Comparison of ENCODE assay signal across 1 cellular context in genomic region chr6:28673800-28674671, GRCh38.
TF ChIP-seq lines count a peak whose summit lies in the region.

No MANE protein-coding gene starts in this region.

TF ChIP-seq in HepG2, 621 proteins besides CTCF, POLR2A, EP300 and RAD21 (continued from another document and continues in another):
- TF ChIP-seq, protein P1, sequence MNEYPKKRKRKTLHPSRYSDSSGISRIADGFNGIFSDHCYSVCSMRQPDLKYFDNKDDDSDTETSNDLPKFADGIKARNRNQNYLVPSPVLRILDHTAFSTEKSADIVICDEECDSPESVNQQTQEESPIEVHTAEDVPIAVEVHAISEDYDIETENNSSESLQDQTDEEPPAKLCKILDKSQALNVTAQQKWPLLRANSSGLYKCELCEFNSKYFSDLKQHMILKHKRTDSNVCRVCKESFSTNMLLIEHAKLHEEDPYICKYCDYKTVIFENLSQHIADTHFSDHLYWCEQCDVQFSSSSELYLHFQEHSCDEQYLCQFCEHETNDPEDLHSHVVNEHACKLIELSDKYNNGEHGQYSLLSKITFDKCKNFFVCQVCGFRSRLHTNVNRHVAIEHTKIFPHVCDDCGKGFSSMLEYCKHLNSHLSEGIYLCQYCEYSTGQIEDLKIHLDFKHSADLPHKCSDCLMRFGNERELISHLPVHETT (CRISPR knock-in tag; conservative IDR thresholded peaks at IDR 0.05) = no peak
- TF ChIP-seq ZBTB34 (CRISPR knock-in tag; IDR thresholded peaks at IDR 0.05) (no peak), DNMT1 (CRISPR knock-in tag; IDR thresholded peaks at IDR 0.05) (no peak), BORCS8-MEF2B (CRISPR knock-in tag; IDR thresholded peaks at IDR 0.05) (0 out of 2 replicates have a peak, but pooled peaks have one; percentile 43), ZNF768 (CRISPR knock-in tag; IDR thresholded peaks at IDR 0.05) (no peak), CCAR2 (optimal IDR thresholded peaks at IDR 0.05; ENCODE audit: low read depth, low read length) (no peak), ZNF543 (CRISPR knock-in tag; IDR thresholded peaks at IDR 0.05) (no peak), SMAD9 (CRISPR knock-in tag; IDR thresholded peaks at IDR 0.05) (no peak), LBX2 (CRISPR knock-in tag; IDR thresholded peaks at IDR 0.05; ENCODE audit: borderline replicate concordance) (no peak), RBFOX2 (IDR thresholded peaks at IDR 0.05; ENCODE audit: low read depth, low read length) (no peak), FIP1L1 (IDR thresholded peaks at IDR 0.05; ENCODE audit: borderline replicate concordance, insufficient read depth, low read depth, low read length) (no peak), ZNF20 (CRISPR knock-in tag; IDR thresholded peaks at IDR 0.05) (no peak), ZNF468 (CRISPR knock-in tag; IDR thresholded peaks at IDR 0.05) (no peak), SRSF1 (optimal IDR thresholded peaks at IDR 0.05; ENCODE audit: low read depth, low read length) (no peak), ZNF18 (CRISPR knock-in tag; IDR thresholded peaks at IDR 0.05; ENCODE audit: insufficient replicate concordance) (peak; percentile 49), POLR2G (IDR thresholded peaks at IDR 0.05; ENCODE audit: low read depth, low read length) (no peak), USF2 (IDR thresholded peaks at IDR 0.05; ENCODE audit: low read depth, low read length) (no peak), USF2 (CRISPR knock-in tag; IDR thresholded peaks at IDR 0.05; ENCODE audit: borderline replicate concordance) (0 out of 2 replicates have a peak, but pooled peaks have one; percentile 46), NKX3-1 (CRISPR knock-in tag; IDR thresholded peaks at IDR 0.05) (0 out of 2 replicates have a peak, but pooled peaks have one; percentile 43), NONO (IDR thresholded peaks at IDR 0.05) (no peak), NONO (CRISPR knock-in tag; conservative IDR thresholded peaks at IDR 0.05) (peak; percentile 39; the same call in 1 of the 2 replicates), CENPBD1 (CRISPR knock-in tag; IDR thresholded peaks at IDR 0.05; ENCODE audit: borderline replicate concordance, low read depth) (no peak), ZNF550 (CRISPR knock-in tag; IDR thresholded peaks at IDR 0.05; ENCODE audit: borderline replicate concordance) (no peak), SMAD3 (CRISPR knock-in tag; IDR thresholded peaks at IDR 0.05) (peak; percentile 70), EHMT2 (IDR thresholded peaks at IDR 0.05; ENCODE audit: borderline replicate concordance, low read depth, low read length) (no peak), PAX8 (CRISPR knock-in tag; IDR thresholded peaks at IDR 0.05; ENCODE audit: borderline replicate concordance) (no peak; the same call in 1 of the 2 replicates), SMC3 (IDR thresholded peaks at IDR 0.05; ENCODE audit: low read length) (no peak), ZNF558 (CRISPR knock-in tag; IDR thresholded peaks at IDR 0.05; ENCODE audit: borderline replicate concordance) (peak; percentile 56; the same call in 1 of the 2 replicates), SMARCC2 (IDR thresholded peaks at IDR 0.05) (no peak), KDM6A (CRISPR knock-in tag; IDR thresholded peaks at IDR 0.05; ENCODE audit: low read depth) (no peak), SETDB1 (CRISPR knock-in tag; IDR thresholded peaks at IDR 0.05; ENCODE audit: borderline replicate concordance) (peak; percentile 68; the same call in 1 of the 2 replicates), ZNF703 (CRISPR knock-in tag; IDR thresholded peaks at IDR 0.05; ENCODE audit: borderline replicate concordance) (no peak), KAT7 (CRISPR knock-in tag; IDR thresholded peaks at IDR 0.05; ENCODE audit: borderline replicate concordance) (peak; percentile 39; the same call in 1 of the 2 replicates), GATA4 (IDR thresholded peaks at IDR 0.05; ENCODE audit: borderline replicate concordance, low read depth) (no peak), ZNF350 (CRISPR knock-in tag; IDR thresholded peaks at IDR 0.05; ENCODE audit: borderline replicate concordance, low read depth) (no peak; the same call in 1 of the 2 replicates), DPF2 (CRISPR knock-in tag; IDR thresholded peaks at IDR 0.05; ENCODE audit: borderline replicate concordance, low read depth) (no peak), RBAK (CRISPR knock-in tag; IDR thresholded peaks at IDR 0.05) (no peak; the same call in 1 of the 2 replicates), ATF7 (IDR thresholded peaks at IDR 0.05) (no peak), ATF7 (CRISPR knock-in tag; IDR thresholded peaks at IDR 0.05) (no peak), EEA1 (CRISPR knock-in tag; IDR thresholded peaks at IDR 0.05; ENCODE audit: borderline replicate concordance) (no peak), STAG1 (CRISPR knock-in tag; IDR thresholded peaks at IDR 0.05) (no peak), ZNF670 (CRISPR knock-in tag; IDR thresholded peaks at IDR 0.05; ENCODE audit: borderline replicate concordance) (no peak), ZNF30 (CRISPR knock-in tag; IDR thresholded peaks at IDR 0.05) (no peak), HNF4G (IDR thresholded peaks at IDR 0.05; ENCODE audit: borderline replicate concordance, low read depth, low read length) (no peak), HNF4G (CRISPR knock-in tag; IDR thresholded peaks at IDR 0.05; ENCODE audit: borderline replicate concordance, low read depth) (no peak)
- TF ChIP-seq, protein P2, sequence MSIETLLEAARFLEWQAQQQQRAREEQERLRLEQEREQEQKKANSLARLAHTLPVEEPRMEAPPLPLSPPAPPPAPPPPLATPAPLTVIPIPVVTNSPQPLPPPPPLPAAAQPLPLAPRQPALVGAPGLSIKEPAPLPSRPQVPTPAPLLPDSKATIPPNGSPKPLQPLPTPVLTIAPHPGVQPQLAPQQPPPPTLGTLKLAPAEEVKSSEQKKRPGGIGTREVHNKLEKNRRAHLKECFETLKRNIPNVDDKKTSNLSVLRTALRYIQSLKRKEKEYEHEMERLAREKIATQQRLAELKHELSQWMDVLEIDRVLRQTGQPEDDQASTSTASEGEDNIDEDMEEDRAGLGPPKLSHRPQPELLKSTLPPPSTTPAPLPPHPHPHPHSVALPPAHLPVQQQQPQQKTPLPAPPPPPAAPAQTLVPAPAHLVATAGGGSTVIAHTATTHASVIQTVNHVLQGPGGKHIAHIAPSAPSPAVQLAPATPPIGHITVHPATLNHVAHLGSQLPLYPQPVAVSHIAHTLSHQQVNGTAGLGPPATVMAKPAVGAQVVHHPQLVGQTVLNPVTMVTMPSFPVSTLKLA (IDR thresholded peaks at IDR 0.05) = no peak
- TF ChIP-seq, protein P3, sequence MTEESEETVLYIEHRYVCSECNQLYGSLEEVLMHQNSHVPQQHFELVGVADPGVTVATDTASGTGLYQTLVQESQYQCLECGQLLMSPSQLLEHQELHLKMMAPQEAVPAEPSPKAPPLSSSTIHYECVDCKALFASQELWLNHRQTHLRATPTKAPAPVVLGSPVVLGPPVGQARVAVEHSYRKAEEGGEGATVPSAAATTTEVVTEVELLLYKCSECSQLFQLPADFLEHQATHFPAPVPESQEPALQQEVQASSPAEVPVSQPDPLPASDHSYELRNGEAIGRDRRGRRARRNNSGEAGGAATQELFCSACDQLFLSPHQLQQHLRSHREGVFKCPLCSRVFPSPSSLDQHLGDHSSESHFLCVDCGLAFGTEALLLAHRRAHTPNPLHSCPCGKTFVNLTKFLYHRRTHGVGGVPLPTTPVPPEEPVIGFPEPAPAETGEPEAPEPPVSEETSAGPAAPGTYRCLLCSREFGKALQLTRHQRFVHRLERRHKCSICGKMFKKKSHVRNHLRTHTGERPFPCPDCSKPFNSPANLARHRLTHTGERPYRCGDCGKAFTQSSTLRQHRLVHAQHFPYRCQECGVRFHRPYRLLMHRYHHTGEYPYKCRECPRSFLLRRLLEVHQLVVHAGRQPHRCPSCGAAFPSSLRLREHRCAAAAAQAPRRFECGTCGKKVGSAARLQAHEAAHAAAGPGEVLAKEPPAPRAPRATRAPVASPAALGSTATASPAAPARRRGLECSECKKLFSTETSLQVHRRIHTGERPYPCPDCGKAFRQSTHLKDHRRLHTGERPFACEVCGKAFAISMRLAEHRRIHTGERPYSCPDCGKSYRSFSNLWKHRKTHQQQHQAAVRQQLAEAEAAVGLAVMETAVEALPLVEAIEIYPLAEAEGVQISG (CRISPR knock-in tag; IDR thresholded peaks at IDR 0.05) = peak; percentile 67
- TF ChIP-seq, protein P4, sequence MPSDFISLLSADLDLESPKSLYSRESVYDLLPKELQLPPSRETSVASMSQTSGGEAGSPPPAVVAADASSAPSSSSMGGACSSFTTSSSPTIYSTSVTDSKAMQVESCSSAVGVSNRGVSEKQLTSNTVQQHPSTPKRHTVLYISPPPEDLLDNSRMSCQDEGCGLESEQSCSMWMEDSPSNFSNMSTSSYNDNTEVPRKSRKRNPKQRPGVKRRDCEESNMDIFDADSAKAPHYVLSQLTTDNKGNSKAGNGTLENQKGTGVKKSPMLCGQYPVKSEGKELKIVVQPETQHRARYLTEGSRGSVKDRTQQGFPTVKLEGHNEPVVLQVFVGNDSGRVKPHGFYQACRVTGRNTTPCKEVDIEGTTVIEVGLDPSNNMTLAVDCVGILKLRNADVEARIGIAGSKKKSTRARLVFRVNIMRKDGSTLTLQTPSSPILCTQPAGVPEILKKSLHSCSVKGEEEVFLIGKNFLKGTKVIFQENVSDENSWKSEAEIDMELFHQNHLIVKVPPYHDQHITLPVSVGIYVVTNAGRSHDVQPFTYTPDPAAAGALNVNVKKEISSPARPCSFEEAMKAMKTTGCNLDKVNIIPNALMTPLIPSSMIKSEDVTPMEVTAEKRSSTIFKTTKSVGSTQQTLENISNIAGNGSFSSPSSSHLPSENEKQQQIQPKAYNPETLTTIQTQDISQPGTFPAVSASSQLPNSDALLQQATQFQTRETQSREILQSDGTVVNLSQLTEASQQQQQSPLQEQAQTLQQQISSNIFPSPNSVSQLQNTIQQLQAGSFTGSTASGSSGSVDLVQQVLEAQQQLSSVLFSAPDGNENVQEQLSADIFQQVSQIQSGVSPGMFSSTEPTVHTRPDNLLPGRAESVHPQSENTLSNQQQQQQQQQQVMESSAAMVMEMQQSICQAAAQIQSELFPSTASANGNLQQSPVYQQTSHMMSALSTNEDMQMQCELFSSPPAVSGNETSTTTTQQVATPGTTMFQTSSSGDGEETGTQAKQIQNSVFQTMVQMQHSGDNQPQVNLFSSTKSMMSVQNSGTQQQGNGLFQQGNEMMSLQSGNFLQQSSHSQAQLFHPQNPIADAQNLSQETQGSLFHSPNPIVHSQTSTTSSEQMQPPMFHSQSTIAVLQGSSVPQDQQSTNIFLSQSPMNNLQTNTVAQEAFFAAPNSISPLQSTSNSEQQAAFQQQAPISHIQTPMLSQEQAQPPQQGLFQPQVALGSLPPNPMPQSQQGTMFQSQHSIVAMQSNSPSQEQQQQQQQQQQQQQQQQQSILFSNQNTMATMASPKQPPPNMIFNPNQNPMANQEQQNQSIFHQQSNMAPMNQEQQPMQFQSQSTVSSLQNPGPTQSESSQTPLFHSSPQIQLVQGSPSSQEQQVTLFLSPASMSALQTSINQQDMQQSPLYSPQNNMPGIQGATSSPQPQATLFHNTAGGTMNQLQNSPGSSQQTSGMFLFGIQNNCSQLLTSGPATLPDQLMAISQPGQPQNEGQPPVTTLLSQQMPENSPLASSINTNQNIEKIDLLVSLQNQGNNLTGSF (CRISPR knock-in tag; IDR thresholded peaks at IDR 0.05) = no peak
- TF ChIP-seq, protein P5, sequence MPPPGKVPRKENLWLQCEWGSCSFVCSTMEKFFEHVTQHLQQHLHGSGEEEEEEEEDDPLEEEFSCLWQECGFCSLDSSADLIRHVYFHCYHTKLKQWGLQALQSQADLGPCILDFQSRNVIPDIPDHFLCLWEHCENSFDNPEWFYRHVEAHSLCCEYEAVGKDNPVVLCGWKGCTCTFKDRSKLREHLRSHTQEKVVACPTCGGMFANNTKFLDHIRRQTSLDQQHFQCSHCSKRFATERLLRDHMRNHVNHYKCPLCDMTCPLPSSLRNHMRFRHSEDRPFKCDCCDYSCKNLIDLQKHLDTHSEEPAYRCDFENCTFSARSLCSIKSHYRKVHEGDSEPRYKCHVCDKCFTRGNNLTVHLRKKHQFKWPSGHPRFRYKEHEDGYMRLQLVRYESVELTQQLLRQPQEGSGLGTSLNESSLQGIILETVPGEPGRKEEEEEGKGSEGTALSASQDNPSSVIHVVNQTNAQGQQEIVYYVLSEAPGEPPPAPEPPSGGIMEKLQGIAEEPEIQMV (CRISPR knock-in tag; IDR thresholded peaks at IDR 0.05; ENCODE audit: low read depth) = no peak
